27 cellular contexts compared by ENCODE assay signal in the genomic region with DNA sequence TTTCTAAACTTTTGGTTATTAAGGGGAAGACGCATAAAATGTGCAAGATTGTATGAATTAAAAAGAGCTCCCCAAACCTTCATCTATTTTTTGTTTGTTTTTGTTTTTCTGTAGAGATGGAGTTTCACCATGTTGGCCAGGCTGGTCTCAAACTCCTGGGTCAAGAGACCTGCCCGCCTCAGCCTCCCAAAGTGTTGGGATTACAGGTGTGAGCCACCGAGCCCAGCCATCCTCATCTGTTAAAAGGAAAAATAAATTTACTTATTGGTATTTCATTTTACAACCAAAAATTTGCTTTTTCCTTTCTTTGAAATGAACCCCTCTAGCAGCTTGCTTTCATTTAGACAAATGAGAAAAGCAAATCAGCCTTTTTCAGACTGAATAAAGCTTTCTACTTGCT.
"Had no signal": no experiment of that assay in that cellular context is flagged by ENCODE, and none has a peak within 500 bp of the region (broad histone marks: within the 10 kb centered on the region; RNA-seq: fewer than 3 reads in every experiment).

No MANE protein-coding gene starts in this region.

- FAIRE-seq: endometrium, pancreas, small intestine had no signal

- H3K27me3 ChIP-seq: gastrocnemius medialis, left lung, pancreas, right lobe of liver, testis had no signal

- H3K27me3 Mint-ChIP-seq: effector memory CD8-positive, alpha-beta T cell; naive thymus-derived CD4-positive, alpha-beta T cell; type B pancreatic cell had no signal

- H3K36me3 Mint-ChIP-seq: type B pancreatic cell had no signal

- ATAC-seq: effector memory CD8-positive, alpha-beta T cell; gastrocnemius medialis; left cardiac atrium; left lung; naive thymus-derived CD4-positive, alpha-beta T cell; pancreas; right lobe of liver; stimulated activated effector memory CD8-positive, alpha-beta T cell treated with anti-CD3 and anti-CD28 coated beads, Interleukin-12 subunit alpha, Interleukin-12 subunit beta, amount 100 ng/mL, for 72 hours; stimulated activated naive CD8-positive, alpha-beta T cell treated with anti-CD3 and anti-CD28 coated beads, Interleukin-15, Interleukin-2, amounts not matched to agents 100 U/mL and 50 U/mL, for 24 hours had no signal

- DNase-seq: cerebellar nuclear complex; cortex of kidney; effector memory CD8-positive, alpha-beta T cell; erythroblast; foreskin fibroblast; gastrocnemius medialis; head of caudate nucleus; left cardiac atrium; left lung; mesendoderm; midbrain; naive thymus-derived CD4-positive, alpha-beta T cell; pancreas; retina; right lobe of liver; small intestine; stimulated activated CD4-positive, alpha-beta T cell treated with anti-CD3 and anti-CD28 coated beads, Interleukin-2, amount 100 ng/mL, for 24 hours; stimulated activated CD4-positive, alpha-beta T cell treated with anti-CD3 and anti-CD28 coated beads, Interleukin-4, amount 100 ng/mL, for 24 hours; stimulated activated naive CD8-positive, alpha-beta T cell treated with anti-CD3 and anti-CD28 coated beads, Interleukin-15, Interleukin-2, amounts not matched to agents 100 U/mL and 50 U/mL, for 24 hours; substantia nigra; testis; tibial artery had no signal

- H3K4me1 ChIP-seq: left lung, pancreas, right lobe of liver, testis, tibial artery had no signal

- H3K27ac ChIP-seq: gastrocnemius medialis, left lung, neutrophil, pancreas, right lobe of liver, testis, tibial artery had no signal

- H3K4me3 Mint-ChIP-seq: neural crest cell; stimulated activated effector memory CD8-positive, alpha-beta T cell treated with anti-CD3 and anti-CD28 coated beads, Interleukin-12 subunit alpha, Interleukin-12 subunit beta, amount 100 ng/mL, for 72 hours; type B pancreatic cell had no signal

- H3K36me3 ChIP-seq: gastrocnemius medialis, left lung, neutrophil, pancreas, right lobe of liver, tibial artery had no signal

- H3K9me3 ChIP-seq: gastrocnemius medialis, left lung, neutrophil, pancreas, right lobe of liver, testis, tibial artery had no signal

- H3K4me3 ChIP-seq: gastrocnemius medialis, left lung, pancreas, right lobe of liver, testis, tibial artery had no signal

- H3K9me3 Mint-ChIP-seq: effector memory CD8-positive, alpha-beta T cell; neural crest cell; stimulated activated effector memory CD8-positive, alpha-beta T cell treated with anti-CD3 and anti-CD28 coated beads, Interleukin-12 subunit alpha, Interleukin-12 subunit beta, amount 100 ng/mL, for 72 hours; type B pancreatic cell had no signal

- H3K27ac Mint-ChIP-seq: stimulated activated effector memory CD8-positive, alpha-beta T cell treated with anti-CD3 and anti-CD28 coated beads, Interleukin-12 subunit alpha, Interleukin-12 subunit beta, amount 100 ng/mL, for 72 hours; type B pancreatic cell had no signal
